Comparison of ENCODE assay signal across 17 cellular contexts in genomic region chr4:119244344-119244743, GRCh38.
"Had no signal": no experiment of that assay in that cellular context is flagged by ENCODE, and none has a peak within 500 bp of the region (broad histone marks: within the 10 kb centered on the region; RNA-seq: fewer than 3 reads in every experiment).

No MANE protein-coding gene starts in this region.

- H3K9me3 Mint-ChIP-seq: activated CD4-positive, alpha-beta T cell treated with anti-CD3 and anti-CD28 coated beads, Interleukin-2, amount 10 ng/mL, durations not matched to agents 24 days and 14 days; activated T-helper 1 cell treated with anti-CD3 and anti-CD28 coated beads, Interleukin-12 subunit alpha, Interleukin-12 subunit beta, Interleukin-2, Interleukin-4 antibody, amounts not matched to agents 30 ng/mL and 10 ng/mL and 1 ng/mL, durations not matched to agents 14 hours and 24 hours and 36 hours; naive thymus-derived CD4-positive, alpha-beta T cell; stimulated activated naive B cell treated with anti-CD40 and anti-IgM and Interleukin-4, amounts not matched to agents 10 μg/mL and 1 μg/mL and 100 μg/mL, for 72 hours; T-helper 2 cell treated with Interferon-gamma antibody and Interleukin-4, amounts not matched to agents 5 μg/mL and 100 μg/mL, for 36 hours had no signal

- H3K9me3 ChIP-seq: heart left ventricle, ovary, sigmoid colon, tibial artery, uterus had no signal

- H3K4me1 ChIP-seq: sigmoid colon, uterus had no signal

- DNase-seq: activated CD4-positive, alpha-beta T cell treated with anti-CD3 and anti-CD28 coated beads, Interleukin-2, amount 10 ng/mL, durations not matched to agents 24 days and 14 days; activated CD4-positive, CD25-positive, alpha-beta regulatory T cell; activated CD8-positive, alpha-beta memory T cell treated with anti-CD3 and anti-CD28 coated beads for 24 hours; aorta; heart left ventricle; left cardiac atrium; naive thymus-derived CD4-positive, alpha-beta T cell; ovary; sigmoid colon; stimulated activated CD4-positive, alpha-beta T cell treated with anti-CD3 and anti-CD28 coated beads, Interleukin-12 subunit alpha, Interleukin-12 subunit beta, amount 100 ng/mL, for 4 hours; stimulated activated CD4-positive, alpha-beta T cell treated with anti-CD3 and anti-CD28 coated beads, Interleukin-2, amount 100 ng/mL, for 24 hours; stimulated activated naive B cell treated with anti-CD40 and anti-IgM and Interleukin-4, amounts not matched to agents 10 μg/mL and 1 μg/mL and 100 μg/mL, for 72 hours; tibial artery; uterus had no signal

- H3K4me1 Mint-ChIP-seq: activated CD4-positive, alpha-beta T cell treated with anti-CD3 and anti-CD28 coated beads, Interleukin-2, amount 10 ng/mL, durations not matched to agents 24 days and 14 days had no signal

- H3K27ac Mint-ChIP-seq: activated CD4-positive, alpha-beta T cell treated with anti-CD3 and anti-CD28 coated beads, Interleukin-2, amount 10 ng/mL, durations not matched to agents 24 days and 14 days; activated T-helper 1 cell treated with anti-CD3 and anti-CD28 coated beads, Interleukin-12 subunit alpha, Interleukin-12 subunit beta, Interleukin-2, Interleukin-4 antibody, amounts not matched to agents 30 ng/mL and 10 ng/mL and 1 ng/mL, durations not matched to agents 14 hours and 24 hours and 36 hours; stimulated activated naive B cell treated with anti-CD40 and anti-IgM and Interleukin-4, amounts not matched to agents 10 μg/mL and 1 μg/mL and 100 μg/mL, for 72 hours; T-helper 2 cell treated with Interferon-gamma antibody and Interleukin-4, amounts not matched to agents 5 μg/mL and 100 μg/mL, for 36 hours had no signal

- H3K4me3 ChIP-seq: heart left ventricle, lung, ovary, sigmoid colon, tibial artery, uterus had no signal

- H3K36me3 ChIP-seq: ovary, uterus had no signal

- H3K27me3 Mint-ChIP-seq: activated CD4-positive, alpha-beta T cell treated with anti-CD3 and anti-CD28 coated beads, Interleukin-2, amount 10 ng/mL, durations not matched to agents 24 days and 14 days; naive thymus-derived CD4-positive, alpha-beta T cell; stimulated activated naive B cell treated with anti-CD40 and anti-IgM and Interleukin-4, amounts not matched to agents 10 μg/mL and 1 μg/mL and 100 μg/mL, for 72 hours had no signal

- H3K4me3 Mint-ChIP-seq: activated CD4-positive, alpha-beta T cell treated with anti-CD3 and anti-CD28 coated beads, Interleukin-2, amount 10 ng/mL, durations not matched to agents 24 days and 14 days; activated T-helper 1 cell treated with anti-CD3 and anti-CD28 coated beads, Interleukin-12 subunit alpha, Interleukin-12 subunit beta, Interleukin-2, Interleukin-4 antibody, amounts not matched to agents 30 ng/mL and 10 ng/mL and 1 ng/mL, durations not matched to agents 14 hours and 24 hours and 36 hours; naive thymus-derived CD4-positive, alpha-beta T cell; stimulated activated naive B cell treated with anti-CD40 and anti-IgM and Interleukin-4, amounts not matched to agents 10 μg/mL and 1 μg/mL and 100 μg/mL, for 72 hours; T-helper 2 cell treated with Interferon-gamma antibody and Interleukin-4, amounts not matched to agents 5 μg/mL and 100 μg/mL, for 36 hours had no signal

- ATAC-seq: left cardiac atrium; naive thymus-derived CD4-positive, alpha-beta T cell; stimulated activated naive B cell treated with anti-CD40 and anti-IgM and Interleukin-4, amounts not matched to agents 10 μg/mL and 1 μg/mL and 100 μg/mL, for 72 hours had no signal

- H3K27ac ChIP-seq: ovary, sigmoid colon, tibial artery, uterus had no signal

- H3K27me3 ChIP-seq: heart left ventricle, ovary, sigmoid colon, tibial artery, uterus had no signal
